8 cellular contexts compared by ENCODE assay signal in genomic region chr9:127187231-127187956, GRCh38.
DNase-seq lines count a peak whose midpoint lies in the region; ATAC-seq and TF ChIP-seq lines count a peak whose summit lies in the region.

No MANE protein-coding gene starts in this region.

- no peak overlapping the region for H3K4me3 Mint-ChIP-seq in chondrocyte (ENCODE audit: unreplicated experiment)
- H3K4me3 Mint-ChIP-seq in type B pancreatic cell: no peak overlapping the region

- TF ChIP-seq POLR2A in lower leg skin (IDR thresholded peaks at IDR 0.05): no peak

- H3K27ac Mint-ChIP-seq in chondrocyte (ENCODE audit: unreplicated experiment): peak overlapping the region; percentile 99
- H3K27ac Mint-ChIP-seq in type B pancreatic cell: peak overlapping the region; percentile 59

- DNase-seq in DMS 273 (lab: John Stamatoyannopoulos, UW; ENCODE audit: unreplicated experiment) (peak; percentile 19), DMS 273 treated with DMSO at 0.1 percent for 48 hours (lab: John Stamatoyannopoulos, UW) (no peak), chondrocyte (ENCODE audit: low spot score) (peak; percentile 36), lower leg skin (ENCODE audit: low spot score in 2 of 2) (peak; percentile 86 to 91), type B pancreatic cell (ENCODE audit: extremely low spot score, unreplicated experiment) (no peak), NCI-H1694 treated with DMSO at 0.1 percent for 48 hours (lab: John Stamatoyannopoulos, UW) (no peak), occipital lobe (lab: John Stamatoyannopoulos, UW) (no peak)

- H3K36me3 Mint-ChIP-seq in chondrocyte (ENCODE audit: low read depth) (no peaks in the 10 kb centered on the region), type B pancreatic cell (no peaks in the 10 kb centered on the region)

- ATAC-seq in GM21576 (IDR thresholded peaks at IDR 0.05; ENCODE audit: unreplicated experiment): no peak

- WGBS in lower leg skin, 2 donors: 38 to 39% methylated on average over 14 of the region's 14 CpGs

- peaks cover 55% of the 10 kb centered on the region for H3K4me1 Mint-ChIP-seq in chondrocyte (ENCODE audit: low read depth)
- H3K4me1 Mint-ChIP-seq in type B pancreatic cell (ENCODE audit: unreplicated experiment): peaks cover 31% of the 10 kb centered on the region

- no peaks in the 10 kb centered on the region for H3K9me3 Mint-ChIP-seq in chondrocyte (ENCODE audit: low read depth)
- H3K9me3 Mint-ChIP-seq in type B pancreatic cell: no peaks in the 10 kb centered on the region

- H3K4me3 ChIP-seq in lower leg skin (ENCODE audit: low read depth, poor library complexity, severe bottlenecking): no peak overlapping the region

- H3K27me3 Mint-ChIP-seq in chondrocyte (ENCODE audit: low read depth): no peaks in the 10 kb centered on the region
- H3K27me3 Mint-ChIP-seq in type B pancreatic cell: no peaks in the 10 kb centered on the region

- intact Hi-C loops in lower leg skin (cut with DNase I; ENCODE audit: low total_unique reads): no loop called here

- TF ChIP-seq CTCF in chondrocyte (IDR thresholded peaks at IDR 0.05) (no peak), lower leg skin (IDR thresholded peaks at IDR 0.05) (no peak), type B pancreatic cell (conservative IDR thresholded peaks at IDR 0.05) (no peak)

Comparison
In these comparisons a context has a peak if more than half of its experiments do, and no peak if none do; other contexts are left out.
1. DNase-seq: peak in DMS 273 (single experiment), chondrocyte (single experiment) and lower leg skin (2 of 2); none in DMS 273 treated with DMSO at 0.1 percent for 48 hours (single experiment), type B pancreatic cell (single experiment), NCI-H1694 treated with DMSO at 0.1 percent for 48 hours (single experiment) and occipital lobe (single experiment).